In the genomic region with DNA sequence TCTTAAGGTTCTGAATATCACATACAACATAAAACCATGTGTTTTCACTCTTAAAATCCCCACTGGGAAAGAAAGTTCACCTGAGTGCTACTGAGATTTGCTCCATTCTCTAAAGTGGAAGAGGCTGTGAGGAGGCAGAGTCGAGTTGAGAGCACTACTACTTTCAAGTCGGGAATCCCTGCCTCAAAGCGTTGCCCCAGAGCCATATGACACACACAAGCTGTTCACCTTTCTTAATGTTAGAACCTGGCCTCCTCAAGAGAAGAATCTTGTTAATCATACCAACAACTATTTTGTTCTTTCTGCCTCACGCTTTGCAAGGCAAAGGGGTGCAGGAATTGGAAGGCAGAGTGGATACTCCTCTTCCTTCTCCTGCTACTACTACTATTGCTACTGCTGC, we compare ENCODE assay signal across 8 cellular contexts.
"Had no signal": no experiment of that assay in that cellular context is flagged by ENCODE, and none has a peak within 500 bp of the region (broad histone marks: within the 10 kb centered on the region; RNA-seq: fewer than 3 reads in every experiment).

No MANE protein-coding gene starts in this region.

- ATAC-seq: GM12878 had no signal

- DNase-seq: GDM1, GF-D8 had no signal

- H3K4me3 ChIP-seq: GM12878 had no signal

- FAIRE-seq: G401.6, GM12878, GM12891, GM12892, GM18507, GM19239 had no signal
